Comparison of ENCODE assay signal across 8 cellular contexts in the genomic region with DNA sequence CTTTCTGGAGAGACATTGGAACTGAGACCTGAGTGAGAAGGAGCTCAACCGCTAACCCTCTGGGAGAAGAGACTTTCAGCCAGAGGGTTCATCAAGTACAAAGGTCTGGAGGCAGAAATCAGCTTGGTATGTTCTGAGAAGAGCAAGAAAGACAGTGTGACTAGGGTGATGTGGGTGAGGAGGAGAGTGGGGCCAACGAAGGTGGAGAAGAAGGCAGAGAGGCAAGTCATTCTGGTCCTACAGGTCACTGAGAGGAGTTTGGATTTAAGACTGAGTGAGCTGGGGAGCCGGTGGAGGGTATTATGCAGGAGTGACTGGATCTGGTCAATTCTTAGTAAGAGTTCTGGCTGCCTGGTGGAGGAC. TPM values are rescaled to one million over a fixed set of nuclear protein-coding genes. Genes with fewer than 3 reads are reported as not detected.
A peak's percentile ranks its signal among the peaks of the same experiment; 100 is the strongest.
DNase-seq lines count a peak whose midpoint lies in the region; ATAC-seq and TF ChIP-seq lines count a peak whose summit lies in the region.

No MANE protein-coding gene starts in this region.

- intact Hi-C loops in aorta (cut with DNase I) = loop anchor here (5.0 to 10.0 kb wide), 3 partner anchors 45 to 205 kb away; a partner anchor contains a TSS

- peak overlapping the region; percentile 36 for H3K4me3 ChIP-seq in brain microvascular endothelial cell (ENCODE audit: low read depth, low read length)
- no peak overlapping the region for H3K4me3 ChIP-seq in aorta (ENCODE audit: low read length in 2 of 2)

- WGBS in aorta, 2 donors = 49 to 58% methylated on average over 3 of the region's 3 CpGs

- H3K4me1 Mint-ChIP-seq in mesothelial cell of epicardium = peaks cover 51% of the 10 kb centered on the region

- no peak for ATAC-seq in aorta (ENCODE audit: low FRiP score)
- no peak for ATAC-seq in HG02623 (IDR thresholded peaks at IDR 0.05; ENCODE audit: unreplicated experiment)
- no peak for ATAC-seq in GM21528 (IDR thresholded peaks at IDR 0.05; ENCODE audit: low FRiP score, unreplicated experiment)

- in situ Hi-C loops in brain microvascular endothelial cell (cut with HindIII; ENCODE audit: low pct_ligation_motif_present, low sequenced_read_pairs) = no loop called here

- no peaks in the 10 kb centered on the region for H3K36me3 Mint-ChIP-seq in mesothelial cell of epicardium

- H3K27me3 ChIP-seq in brain microvascular endothelial cell (replicated peaks) = no peaks in the 10 kb centered on the region
- no peaks in the 10 kb centered on the region for H3K27me3 ChIP-seq in aorta (ENCODE audit: control insufficient read depth in 1 of 2, insufficient read depth in 2 of 2, low read length in 1 of 2)

- H3K27ac Mint-ChIP-seq in mesothelial cell of epicardium = peak overlapping the region; percentile 71

- no peaks in the 10 kb centered on the region for H3K9me3 Mint-ChIP-seq in mesothelial cell of epicardium

- TF ChIP-seq CTCF in brain microvascular endothelial cell (IDR thresholded peaks at IDR 0.05; ENCODE audit: low read depth, low read length, missing control alignments) = no peak
- no peak for TF ChIP-seq CTCF in mesothelial cell of epicardium (IDR thresholded peaks at IDR 0.05; ENCODE audit: unreplicated experiment)

- H3K36me3 ChIP-seq in brain microvascular endothelial cell (replicated peaks) = no peaks in the 10 kb centered on the region
- no peaks in the 10 kb centered on the region for H3K36me3 ChIP-seq in aorta (ENCODE audit: control insufficient read depth in 1 of 2, insufficient read depth in 2 of 2, low read length in 1 of 2)

- peak; percentile 48 for DNase-seq in stimulated activated CD4-positive, alpha-beta T cell treated with anti-CD3 and anti-CD28 coated beads, Interleukin-1b, Interleukin-23, amount 100 ng/mL, for 48 hours
- DNase-seq in stimulated activated CD4-positive, alpha-beta T cell treated with anti-CD3 and anti-CD28 coated beads, Interleukin-4, amount 100 ng/mL, for 4 hours = no peak
- no peak for DNase-seq in brain microvascular endothelial cell
- no peak for DNase-seq in mesothelial cell of epicardium (ENCODE audit: low spot score in 2 of 2, unreplicated experiment in 2 of 2)
- no peak for DNase-seq in aorta
- no peak for DNase-seq in nucleus accumbens (lab: John Stamatoyannopoulos, UW)

- no peaks in the 10 kb centered on the region for H3K27me3 Mint-ChIP-seq in mesothelial cell of epicardium (ENCODE audit: low read depth)

- peaks cover 0 to 7% of the 10 kb centered on the region in 2 donors for H3K4me1 ChIP-seq in aorta (ENCODE audit: control insufficient read depth in 1 of 2, insufficient read depth in 2 of 2, low read length in 2 of 2)

- no peaks in the 10 kb centered on the region for H3K9me3 ChIP-seq in aorta (ENCODE audit: control insufficient read depth, low read length)

- H3K27ac ChIP-seq in brain microvascular endothelial cell (no peak overlapping the region), aorta (ENCODE audit: low read depth in 1 of 2, low read length in 2 of 2) (peak overlapping the region; percentile 4 to 78)

- peak overlapping the region; percentile 61 for H3K4me3 Mint-ChIP-seq in mesothelial cell of epicardium

RNA-seq across cellular contexts. Expression of a gene that starts 12.2 kb away (rescaled TPM):
- not detected in 3 replicates for total RNA-seq in mesothelial cell of epicardium
- under 1 TPM in 1 of 2 donors, not detected in 1; 0.19 TPM for total RNA-seq in aorta
- polyA plus RNA-seq in aorta = under 1 TPM; 0.13 to 0.75 TPM

RNA-seq across cellular contexts. Expression of a gene that starts 26.8 kb away (rescaled TPM):
- total RNA-seq in mesothelial cell of epicardium (42.7 to 44.7 TPM (median 43.9 TPM) in 3 replicates), aorta (100 to 1,000 TPM in 1 of 2 donors, 10 to 100 TPM in 1; 41.9 to 117 TPM)
- polyA plus RNA-seq in aorta = 10 to 100 TPM; 15.8 to 27.3 TPM
